In genomic region chr6:34561227-34561530, GRCh38 we compare ENCODE assay signal across 22 cellular contexts. TPM values are rescaled to one million over a fixed set of nuclear protein-coding genes. Genes with fewer than 3 reads are reported as not detected.
DNase-seq lines count a peak whose midpoint lies in the region; ATAC-seq, FAIRE-seq and TF ChIP-seq lines count a peak whose summit lies in the region.
"Had no signal": no experiment of that assay in that cellular context is flagged by ENCODE, and none has a peak within 500 bp of the region (broad histone marks: within the 10 kb centered on the region; RNA-seq: fewer than 3 reads in every experiment).

No MANE protein-coding gene starts in this region.

- H3K4me1 ChIP-seq in HepG2 (ENCODE audit: insufficient read depth, low read length) (peaks cover 47% of the 10 kb centered on the region), right lobe of liver (no peaks in the 10 kb centered on the region), mesendoderm (ENCODE audit: control insufficient read depth, low read depth, low read length) (peaks cover 18% of the 10 kb centered on the region), esophagus muscularis mucosa (no peaks in the 10 kb centered on the region), psoas muscle (no peaks in the 10 kb centered on the region)

- no peak for FAIRE-seq in HepG2 (lab: Jason Lieb, UNC)
- FAIRE-seq: GM12878, H54 had no signal

- CTCF ChIA-PET in HepG2 (lab: Yijun Ruan, JAX; ENCODE audit: low intra/inter-chr PET ratio, low total read pairs), result no interaction called here

- no peaks in the 10 kb centered on the region for H4K20me1 ChIP-seq in HepG2 (ENCODE audit: insufficient read depth, low read length)
- H4K20me1 ChIP-seq: BLaER1 had no signal

- no peak overlapping the region for H4K5ac ChIP-seq in mesendoderm (ENCODE audit: low read length)

- H2AFZ ChIP-seq in HepG2 (ENCODE audit: low read length), result no peak overlapping the region
- H2AFZ ChIP-seq: GM23248 had no signal

- peak overlapping the region; percentile 64 for H2BK5ac ChIP-seq in mesendoderm (ENCODE audit: low read length)

- H2AK5ac ChIP-seq in mesendoderm (ENCODE audit: low read length), result peak overlapping the region; percentile 49

- WGBS in HepG2 (ENCODE audit: low lambda C conversion rate), result no CpG with 5 or more reads among the region's 2 CpGs
- no CpG with 5 or more reads among the region's 2 CpGs for WGBS in right lobe of liver (ENCODE audit: insufficient coverage, low coverage, low lambda C conversion rate, missing lambda C conversion rate)
- WGBS in mesendoderm (ENCODE audit: extremely low coverage, insufficient coverage, low lambda C conversion rate), result no CpG with 5 or more reads among the region's 2 CpGs
- WGBS in esophagus muscularis mucosa, result 86% methylated on average over 1 of the region's 2 CpGs
- WGBS in psoas muscle, 3 donors, result 71 to 90% (median 84%) methylated on average over 2 of the region's 2 CpGs

- DNase-seq in HepG2 (ENCODE audit: low spot score), result no peak
- no peak for DNase-seq in right lobe of liver
- peak; percentile 96 for DNase-seq in mesendoderm
- DNase-seq in esophagus muscularis mucosa (ENCODE audit: extremely low spot score), result no peak
- no peak for DNase-seq in central memory CD4-positive, alpha-beta T cell
- no peak for DNase-seq in psoas muscle
- DNase-seq in NCI-H1436 (lab: John Stamatoyannopoulos, UW), result no peak
- DNase-seq: 8988T; CD4-positive, alpha-beta memory T cell; DMS79 treated with DMSO at 0.1 percent for 48 hours; HCEC 1CT had no signal

- POLR2A ChIA-PET in HepG2 (lab: Yijun Ruan, JAX), result interaction anchor here (0.5 to 1.1 kb wide), 2 partner anchors 82 to 103 kb away, joined by 3 read pairs; no protein-coding TSS in a partner anchor

- H3K27ac ChIP-seq in HepG2 (ENCODE audit: extremely low read length, insufficient read depth, low read length) (no peak overlapping the region), right lobe of liver (no peak overlapping the region), VCaP (no peak overlapping the region), mesendoderm (ENCODE audit: low read depth, low read length) (peak overlapping the region; percentile 13), esophagus muscularis mucosa (replicated peaks in 1 of 4) (no peak overlapping the region), psoas muscle (no peak overlapping the region)
- H3K27ac ChIP-seq: BLaER1, GM23248, HL-60 had no signal

- H3K9ac ChIP-seq in HepG2 (ENCODE audit: insufficient read depth, low read depth, low read length) (no peak overlapping the region), mesendoderm (ENCODE audit: low read length) (no peak overlapping the region)
- H3K9ac ChIP-seq: BLaER1, GM23248 had no signal

- H3K9me3 ChIP-seq in HepG2 (ENCODE audit: low read length), result no peaks in the 10 kb centered on the region
- no peaks in the 10 kb centered on the region for H3K9me3 ChIP-seq in right lobe of liver
- H3K9me3 ChIP-seq in esophagus muscularis mucosa, result peaks cover 0 to 10% (median 8%) of the 10 kb centered on the region in 4 donors
- H3K9me3 ChIP-seq in psoas muscle, result peaks cover 6% of the 10 kb centered on the region

- TF ChIP-seq POLR2A in HepG2 (IDR thresholded peaks at IDR 0.05; ENCODE audit: insufficient read depth in 1 of 2, low read depth in 2 of 2, low read length in 2 of 2), result no peak
- TF ChIP-seq POLR2A in right lobe of liver (IDR thresholded peaks at IDR 0.05), result no peak
- no peak for TF ChIP-seq POLR2A in esophagus muscularis mucosa (IDR thresholded peaks at IDR 0.05; ENCODE audit: low read depth)

- no peaks in the 10 kb centered on the region for H3K36me3 ChIP-seq in HepG2 (replicated peaks in 1 of 2; ENCODE audit: control insufficient read depth in 1 of 2, insufficient read depth in 2 of 2, low read length in 2 of 2)
- no peaks in the 10 kb centered on the region for H3K36me3 ChIP-seq in right lobe of liver
- H3K36me3 ChIP-seq in mesendoderm (ENCODE audit: control insufficient read depth, insufficient read depth, low read length), result no peaks in the 10 kb centered on the region
- no peaks in the 10 kb centered on the region for H3K36me3 ChIP-seq in esophagus muscularis mucosa
- H3K36me3 ChIP-seq in psoas muscle (ENCODE audit: insufficient read depth in 1 of 2, low read depth in 1 of 2), result no peaks in the 10 kb centered on the region
- H3K36me3 ChIP-seq: BLaER1 had no signal

- in situ Hi-C loops in HepG2 (cut with HindIII; ENCODE audit: extremely low pct_ligation_motif_present, low pct_unique_long_range_greater_than_20kb), result no loop called here

- H3K4ac ChIP-seq in mesendoderm (ENCODE audit: low read depth, low read length), result no peak overlapping the region

- no peak overlapping the region for H3K23ac ChIP-seq in mesendoderm (ENCODE audit: low read length)

- H3K4me3 ChIP-seq in HepG2 (replicated peaks in 1 of 3; ENCODE audit: insufficient read depth in 1 of 3, low read depth in 2 of 3, low read length in 3 of 3), result peak overlapping the region in 1 of 3 experiments; percentile 61; a peak in 1 of 6 replicates
- no peak overlapping the region for H3K4me3 ChIP-seq in right lobe of liver
- no peak overlapping the region for H3K4me3 ChIP-seq in mesendoderm (ENCODE audit: low read length)
- H3K4me3 ChIP-seq in esophagus muscularis mucosa, result no peak overlapping the region
- no peak overlapping the region for H3K4me3 ChIP-seq in psoas muscle
- H3K4me3 ChIP-seq: BLaER1, GM12878, GM23248 had no signal

- TF ChIP-seq EP300 in HepG2 (IDR thresholded peaks at IDR 0.05; ENCODE audit: low read depth in 2 of 2, low read length in 2 of 2) (no peak), HepG2 (CRISPR knock-in tag; IDR thresholded peaks at IDR 0.05; ENCODE audit: borderline replicate concordance) (no peak), esophagus muscularis mucosa (IDR thresholded peaks at IDR 0.05) (no peak)

- H3K4me2 ChIP-seq in HepG2 (ENCODE audit: low read depth, low read length) (peak overlapping the region; percentile 81), mesendoderm (ENCODE audit: low read length) (no peak overlapping the region)
- H3K4me2 ChIP-seq: BLaER1 had no signal

- no peak overlapping the region for H2BK120ac ChIP-seq in mesendoderm (ENCODE audit: low read depth, low read length)

- H4K8ac ChIP-seq in mesendoderm (ENCODE audit: low read depth, low read length), result no peak overlapping the region

- no peak; the same call in 1 of the 2 replicates for TF ChIP-seq RAD21 in HepG2 (CRISPR knock-in tag; IDR thresholded peaks at IDR 0.05)

- intact Hi-C loops in HepG2 (cut with micrococcal nuclease; ENCODE audit: unreplicated experiment), result loop anchor here (5.0 kb wide), 2 partner anchors 36 to 399 kb away; no protein-coding TSS in a partner anchor
- intact Hi-C loops in right lobe of liver (cut with DNase I), result no loop called here
- intact Hi-C loops in esophagus muscularis mucosa (cut with DNase I), result no loop called here
- intact Hi-C loops in psoas muscle (cut with DNase I), result no loop called here

- peaks cover 12 to 42% of the 10 kb centered on the region in 2 experiments; a peak in 4 of 5 replicates for H3K27me3 ChIP-seq in HepG2 (ENCODE audit: control insufficient read depth in 1 of 2, insufficient read depth in 2 of 2, low read length in 2 of 2)
- no peaks in the 10 kb centered on the region for H3K27me3 ChIP-seq in right lobe of liver
- no peaks in the 10 kb centered on the region for H3K27me3 ChIP-seq in mesendoderm (ENCODE audit: insufficient read depth, low read length, poor library complexity)
- peaks cover 0 to 27% (median 0%) of the 10 kb centered on the region in 4 donors for H3K27me3 ChIP-seq in esophagus muscularis mucosa
- peaks cover 0 to 2% (median 0%) of the 10 kb centered on the region in 3 donors for H3K27me3 ChIP-seq in psoas muscle (ENCODE audit: insufficient read depth in 3 of 3, low read length in 2 of 3)
- H3K27me3 ChIP-seq: BLaER1 had no signal

- H2BK15ac ChIP-seq in mesendoderm (replicated peaks; ENCODE audit: low read depth), result no peak overlapping the region

- no TSS peak for BruUV-seq in HepG2 (replicated peaks; lab: Mats Ljungman, UMichigan)

- H3K56ac ChIP-seq in mesendoderm (ENCODE audit: low read length), result peak overlapping the region; percentile 20

- H3K79me2 ChIP-seq in HepG2 (ENCODE audit: insufficient read depth, low read length) (no peaks in the 10 kb centered on the region), mesendoderm (ENCODE audit: control insufficient read depth, insufficient read depth, low read length) (no peaks in the 10 kb centered on the region)

- ATAC-seq in HepG2 (no peak), right lobe of liver (no peak), psoas muscle (no peak)
- ATAC-seq: GM12878 had no signal

- no peaks in the 10 kb centered on the region for H3K79me1 ChIP-seq in mesendoderm (ENCODE audit: low read length)

- TF ChIP-seq CTCF in HepG2 (CRISPR knock-in tag; IDR thresholded peaks at IDR 0.05), result no peak
- TF ChIP-seq CTCF in right lobe of liver (IDR thresholded peaks at IDR 0.05), result no peak
- TF ChIP-seq CTCF in VCaP (conservative IDR thresholded peaks at IDR 0.05), result 0 out of 2 replicates have a peak, but pooled peaks have one; percentile 4
- no peak for TF ChIP-seq CTCF in esophagus muscularis mucosa (IDR thresholded peaks at IDR 0.05)
- TF ChIP-seq CTCF in psoas muscle (IDR thresholded peaks at IDR 0.05), result no peak

- no peak overlapping the region for H3K18ac ChIP-seq in mesendoderm (ENCODE audit: low read length)

RNA-seq across cellular contexts. Expression of gene SPDEF, which starts 5.0 kb away (rescaled TPM):
- not detected in 2 replicates for total RNA-seq in HepG2 (2016; rRNA removed; fragmentation: Illumina TruSeq; extraction: Trizol)
- not detected in 2 replicates for total RNA-seq in HepG2 (2016; cell fraction: cytosol; rRNA removed; fragmentation: Illumina TruSeq; extraction: Trizol; ENCODE audit: low read depth)
- not detected in 2 replicates for total RNA-seq in HepG2 (2016; cell fraction: insoluble cytoplasmic fraction; rRNA removed; fragmentation: Illumina TruSeq; extraction: Trizol)
- not detected in 2 replicates for total RNA-seq in HepG2 (2016; cell fraction: membrane; rRNA removed; fragmentation: Illumina TruSeq; extraction: Trizol)
- total RNA-seq in HepG2 (2016; cell fraction: nucleus; rRNA removed; fragmentation: Illumina TruSeq; extraction: Trizol), result not detected in 2 replicates
- polyA plus RNA-seq in HepG2 (2011; rRNA removed), result 0.03 TPM in 1 of 2 replicates, not detected in the other
- not detected in 2 replicates for polyA plus RNA-seq in HepG2 (2011; cell fraction: cytosol; rRNA removed)
- 0.07 and 0.08 TPM in 2 replicates for polyA plus RNA-seq in HepG2 (2011; cell fraction: nucleus; rRNA removed)
- polyA plus RNA-seq in HepG2 (2012), result not detected in 2 replicates
- polyA plus RNA-seq in HepG2 (2016; cell fraction: cytosol; fragmentation: Illumina TruSeq; extraction: Trizol; ENCODE audit: low read depth), result not detected in 2 replicates
- polyA plus RNA-seq in HepG2 (2016; cell fraction: insoluble cytoplasmic fraction; fragmentation: Illumina TruSeq; extraction: Trizol; ENCODE audit: low read depth), result not detected in 2 replicates
- not detected in 2 replicates for polyA plus RNA-seq in HepG2 (2016; cell fraction: membrane; fragmentation: Illumina TruSeq; extraction: Trizol; ENCODE audit: low read depth)
- polyA plus RNA-seq in HepG2 (2016; cell fraction: nucleus; fragmentation: Illumina TruSeq; extraction: Trizol; ENCODE audit: insufficient read depth, low read depth), result not detected in 2 replicates
- not detected in 2 replicates for polyA minus RNA-seq in HepG2 (2011; rRNA and poly(A)+ RNA removed; ENCODE audit: low replicate concordance)
- polyA minus RNA-seq in HepG2 (2011; cell fraction: cytosol; rRNA and poly(A)+ RNA removed), result not detected in 2 replicates
- not detected in 2 replicates for polyA minus RNA-seq in HepG2 (2011; cell fraction: nucleus; rRNA and poly(A)+ RNA removed)
- not detected for total RNA-seq in right lobe of liver
- polyA plus RNA-seq in mesendoderm (2013, experiment 1 of 2), result 0.08 TPM
- 0.08 TPM for polyA plus RNA-seq in mesendoderm (2013, experiment 2 of 2)
- not detected for total RNA-seq in esophagus muscularis mucosa
- under 1 TPM in 2 of 4 donors, not detected in 2; 0.19 to 0.22 TPM for total RNA-seq in psoas muscle
- polyA plus RNA-seq in psoas muscle, result under 1 TPM; 0.03 to 0.22 (median 0.21) TPM
- total RNA-seq: A673; CD4-positive, alpha-beta memory T cell; G401; GM12878; GM23248; HFFc6 had no signal
- polyA plus RNA-seq: CD14-positive monocyte; CD4-positive, alpha-beta memory T cell; GM12878; GM23248; IgD-negative memory B cell had no signal
